ENCODE assay signal across 17 cellular contexts in the genomic region with DNA sequence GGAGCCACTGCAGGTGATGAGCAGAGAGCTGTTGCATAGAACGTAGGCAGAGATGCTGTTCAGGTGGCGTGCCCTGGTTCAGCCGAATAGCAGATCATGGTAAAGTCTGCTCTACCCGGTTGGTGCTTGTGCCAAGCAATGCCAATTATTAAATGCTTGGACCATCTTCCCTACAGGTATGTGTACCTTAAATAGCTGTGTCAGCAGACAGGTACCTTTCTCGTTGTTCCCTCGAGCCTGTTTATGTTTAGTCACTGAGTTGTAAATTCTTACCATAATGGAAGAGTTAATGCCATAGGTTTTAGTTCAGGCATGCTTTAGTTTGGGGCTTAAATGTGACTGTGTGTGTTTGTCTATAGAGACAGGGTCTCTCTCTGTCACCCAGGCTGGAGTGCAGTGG.
DNase-seq lines count a peak whose midpoint lies in the region; ATAC-seq and TF ChIP-seq lines count a peak whose summit lies in the region.
"Had no signal": no experiment of that assay in that cellular context is flagged by ENCODE, and none has a peak within 500 bp of the region (broad histone marks: within the 10 kb centered on the region; RNA-seq: fewer than 3 reads in every experiment).

No MANE protein-coding gene starts in this region.

- H2BK15ac ChIP-seq in IMR-90 (ENCODE audit: low read depth, low read length), result no peak overlapping the region

- no peaks in the 10 kb centered on the region for H3K9me3 ChIP-seq in IMR-90 (ENCODE audit: control insufficient read depth, insufficient read depth, low read length)
- no peaks in the 10 kb centered on the region for H3K9me3 ChIP-seq in esophagus muscularis mucosa
- H3K9me3 ChIP-seq in right lobe of liver, result no peaks in the 10 kb centered on the region
- H3K9me3 ChIP-seq: HAP-1 had no signal

- H3K36me3 ChIP-seq in IMR-90 (ENCODE audit: control insufficient read depth, insufficient read depth, low read length), result no peaks in the 10 kb centered on the region
- H3K36me3 ChIP-seq in esophagus muscularis mucosa, result no peaks in the 10 kb centered on the region
- no peaks in the 10 kb centered on the region for H3K36me3 ChIP-seq in right lobe of liver
- H3K36me3 ChIP-seq: HAP-1 had no signal

- no peak overlapping the region for H3K4ac ChIP-seq in IMR-90 (ENCODE audit: low read depth, low read length)

- H2BK120ac ChIP-seq in IMR-90 (ENCODE audit: low read depth, low read length), result no peak overlapping the region

- no peaks in the 10 kb centered on the region for H3K79me1 ChIP-seq in IMR-90 (ENCODE audit: low read depth in 1 of 2, low read length in 2 of 2)

- CTCF ChIA-PET in IMR-90 (lab: Yijun Ruan, JAX), result no interaction called here

- in situ Hi-C loops in IMR-90 (cut with MboI; ENCODE audit: low sequenced_read_pairs), result no loop called here

- no peak overlapping the region for H3K27ac ChIP-seq in IMR-90 (ENCODE audit: insufficient read depth, low read length)
- H3K27ac ChIP-seq in esophagus muscularis mucosa (replicated peaks in 1 of 4), result no peak overlapping the region
- H3K27ac ChIP-seq in right lobe of liver, result peak overlapping the region in 2 of 3 donors; percentile 89 to 96

- H2AK9ac ChIP-seq in IMR-90 (replicated peaks; ENCODE audit: low read depth, low read length, poor library complexity), result no peak overlapping the region

- no peak overlapping the region for H4K91ac ChIP-seq in IMR-90 (ENCODE audit: insufficient read depth, low read depth, low read length)

- H3K4me1 ChIP-seq in IMR-90 (ENCODE audit: control insufficient read depth, insufficient read depth, low read length) (no peaks in the 10 kb centered on the region), esophagus muscularis mucosa (no peaks in the 10 kb centered on the region), right lobe of liver (peaks cover 0 to 23% (median 8%) of the 10 kb centered on the region in 4 donors)
- H3K4me1 ChIP-seq: HAP-1 had no signal

- intact Hi-C loops in IMR-90 (cut with micrococcal nuclease), result no loop called here
- intact Hi-C loops in esophagus muscularis mucosa (cut with DNase I), result no loop called here
- intact Hi-C loops in right lobe of liver (cut with DNase I), result no loop called here

- H4K20me1 ChIP-seq in IMR-90 (ENCODE audit: insufficient read depth, low read length), result no peaks in the 10 kb centered on the region

- no peak overlapping the region for H3K14ac ChIP-seq in IMR-90 (replicated peaks; ENCODE audit: low read depth, low read length)

- no peak overlapping the region for H2AFZ ChIP-seq in IMR-90 (replicated peaks; ENCODE audit: low read length, poor library complexity)

- TF ChIP-seq POLR2A in IMR-90 (IDR thresholded peaks at IDR 0.05; ENCODE audit: low read depth, low read length) (no peak), esophagus muscularis mucosa (IDR thresholded peaks at IDR 0.05; ENCODE audit: low read depth) (no peak), right lobe of liver (IDR thresholded peaks at IDR 0.05) (no peak)

- POLR2A ChIA-PET in IMR-90 (lab: Charles Lee; ENCODE audit: unreplicated experiment), result interaction anchor here (0.5 kb wide), 1 partner anchor 21 kb away, joined by 3 read pairs; no protein-coding TSS in a partner anchor

- H4K8ac ChIP-seq in IMR-90 (ENCODE audit: low read depth in 2 of 2, low read length in 2 of 2), result no peak overlapping the region

- TF ChIP-seq RAD21 in IMR-90 (IDR thresholded peaks at IDR 0.05; ENCODE audit: low read length), result no peak

- H3K56ac ChIP-seq in IMR-90 (ENCODE audit: extremely low read depth, insufficient read depth, low read length), result no peak overlapping the region

- no peak overlapping the region for H3K23ac ChIP-seq in IMR-90 (ENCODE audit: low read depth, low read length)

- no peak overlapping the region for H2BK5ac ChIP-seq in IMR-90 (ENCODE audit: low read depth, low read length, poor library complexity, severe bottlenecking)

- no peak overlapping the region for H3K18ac ChIP-seq in IMR-90 (ENCODE audit: low read depth, low read length)

- H2BK20ac ChIP-seq in IMR-90 (ENCODE audit: low read depth, low read length), result no peak overlapping the region

- no peaks in the 10 kb centered on the region for H3K9me1 ChIP-seq in IMR-90 (ENCODE audit: insufficient read depth, low read length)

- DNase-seq in IMR-90 (no peak), esophagus muscularis mucosa (ENCODE audit: extremely low spot score) (peak; percentile 24), right lobe of liver (no peak), kidney glomerular epithelial cell (lab: John Stamatoyannopoulos, UW) (no peak), inferior parietal cortex (ENCODE audit: extremely low spot score) (no peak), GM03348 (ENCODE audit: low spot score) (no peak)
- DNase-seq in activated CD4-positive, alpha-beta T cell treated with anti-CD3 and anti-CD28 coated beads for 48 hours, result no peak
- DNase-seq: 8988T; C1 segment of cervical spinal cord; Calu3; CD4-positive, alpha-beta memory T cell; COR-L47; DMS53; GF-D8; GOT3; HFFc6 had no signal

- no peak for ATAC-seq in IMR-90 (ENCODE audit: low read depth)
- ATAC-seq in right lobe of liver, result no peak

- dilution Hi-C loops in IMR-90 (cut with HindIII; ENCODE audit: low sequenced_read_pairs, unreplicated experiment), result no loop called here

- H3K27me3 ChIP-seq in IMR-90 (ENCODE audit: control insufficient read depth, insufficient read depth, low read length) (no peaks in the 10 kb centered on the region), esophagus muscularis mucosa (no peaks in the 10 kb centered on the region), right lobe of liver (no peaks in the 10 kb centered on the region)

- TF ChIP-seq CTCF in IMR-90 (conservative IDR thresholded peaks at IDR 0.05; ENCODE audit: low read depth, low read length) (no peak), esophagus muscularis mucosa (IDR thresholded peaks at IDR 0.05) (no peak), right lobe of liver (IDR thresholded peaks at IDR 0.05) (no peak)

- no peak overlapping the region for H2AK5ac ChIP-seq in IMR-90 (ENCODE audit: low read depth, low read length)

- no peak overlapping the region for H3K9ac ChIP-seq in IMR-90 (ENCODE audit: low read depth, low read length)

- H3K4me3 ChIP-seq in IMR-90 (ENCODE audit: insufficient read depth, low read depth, low read length), result no peak overlapping the region
- no peak overlapping the region for H3K4me3 ChIP-seq in esophagus muscularis mucosa
- H3K4me3 ChIP-seq in right lobe of liver, result no peak overlapping the region
- H3K4me3 ChIP-seq: HAP-1 had no signal

- no CpG with 5 or more reads among the region's 6 CpGs for WGBS in IMR-90 (ENCODE audit: extremely low coverage in 2 of 2, insufficient read length in 1 of 2), 2 experiments
- WGBS in esophagus muscularis mucosa, result 93% methylated on average over 6 of the region's 6 CpGs
- WGBS in right lobe of liver (ENCODE audit: insufficient coverage, low coverage, low lambda C conversion rate, missing lambda C conversion rate), result 67% methylated on average over 3 of the region's 6 CpGs

- no peak for TF ChIP-seq EP300 in esophagus muscularis mucosa (IDR thresholded peaks at IDR 0.05)

- H4K5ac ChIP-seq in IMR-90 (ENCODE audit: low read depth, low read length), result no peak overlapping the region

- BruUV-seq in IMR-90 (replicated peaks; lab: Mats Ljungman, UMichigan), result no TSS peak

- H3K4me2 ChIP-seq in IMR-90 (ENCODE audit: low read depth, low read length), result no peak overlapping the region

TF ChIP-seq in IMR-90, 13 proteins besides CTCF, POLR2A, EP300 and RAD21:
- no peak for TF ChIP-seq BHLHE40 (IDR thresholded peaks at IDR 0.05; ENCODE audit: low read depth, low read length)
- peak; percentile 64 for TF ChIP-seq MAFK (IDR thresholded peaks at IDR 0.05; ENCODE audit: low read depth, low read length)
- no peak for TF ChIP-seq RCOR1 (IDR thresholded peaks at IDR 0.05; ENCODE audit: insufficient replicate concordance, low read length)

Comparison
In these comparisons a context has a peak if more than half of its experiments do, and no peak if none do; other contexts are left out.
1. H3K27ac ChIP-seq: peak in right lobe of liver (2 of 3); none in IMR-90 (single experiment) and esophagus muscularis mucosa (0 of 4).